In genomic region chr5:53426878-53427277, GRCh38 we compare ENCODE assay signal across 1 cellular context.
TF ChIP-seq lines count a peak whose summit lies in the region.

No MANE protein-coding gene starts in this region.

TF ChIP-seq in GM23338, 12 proteins besides CTCF, POLR2A, EP300 and RAD21 (continued from another document):
- TF ChIP-seq ZNF462 (CRISPR knock-in tag; IDR thresholded peaks at IDR 0.05) (no peak), NANOG (IDR thresholded peaks at IDR 0.05; ENCODE audit: borderline replicate concordance) (no peak), ZNF114 (CRISPR knock-in tag; IDR thresholded peaks at IDR 0.05) (no peak)
